28 cellular contexts compared by ENCODE assay signal in genomic region chr16:84477661-84478060, GRCh38.
"Had no signal": no experiment of that assay in that cellular context is flagged by ENCODE, and none has a peak within 500 bp of the region (broad histone marks: within the 10 kb centered on the region; RNA-seq: fewer than 3 reads in every experiment).

No MANE protein-coding gene starts in this region.

- H3K9me3 Mint-ChIP-seq: activated T-cell treated with anti-CD3 and anti-CD28 coated beads, Interleukin-2, amount 50 U/mL, for 24 hours; immature natural killer cell had no signal

- H3K4me1 Mint-ChIP-seq: immature natural killer cell had no signal

- H3K27me3 ChIP-seq: esophagus muscularis mucosa, foreskin keratinocyte, heart left ventricle, left lung, neutrophil, ovary had no signal

- DNase-seq: activated CD4-positive, alpha-beta T cell treated with anti-CD3 and anti-CD28 coated beads for 48 hours; activated CD4-positive, alpha-beta T cell treated with anti-CD3 and anti-CD28 coated beads, Interleukin-2, amount 50 U/mL, for 48 hours; activated gamma-delta T cell; activated naive CD4-positive, alpha-beta T cell treated with anti-CD3 and anti-CD28 coated beads, Interleukin-2, amount 10 ng/mL, durations not matched to agents 7 days and 5 days; central memory CD4-positive, alpha-beta T cell; effector CD4-positive, alpha-beta T cell; immature natural killer cell; left lung; lower lobe of right lung; mesendoderm; mucosa of descending colon; nephron progenitor cell; stimulated activated CD4-positive, alpha-beta T cell treated with anti-CD3 and anti-CD28 coated beads, Interleukin-12 subunit alpha, Interleukin-12 subunit beta, amount 100 ng/mL, for 4 hours; stimulated activated CD4-positive, alpha-beta T cell treated with anti-CD3 and anti-CD28 coated beads, Interleukin-4, amount 100 ng/mL, for 1 hour; stimulated activated naive CD8-positive, alpha-beta T cell treated with anti-CD3 and anti-CD28 coated beads, Interleukin-15, Interleukin-2, amounts not matched to agents 100 U/mL and 50 U/mL, for 24 hours; substantia nigra; T-helper 17 cell; T1000; WERI-Rb-1 had no signal

- H3K4me1 ChIP-seq: foreskin keratinocyte, heart left ventricle, left lung, lower lobe of right lung, prostate gland had no signal

- H3K4me3 Mint-ChIP-seq: activated naive CD4-positive, alpha-beta T cell treated with anti-CD3 and anti-CD28 coated beads, Interleukin-2, amount 10 ng/mL, durations not matched to agents 7 days and 5 days; activated T-cell treated with anti-CD3 and anti-CD28 coated beads, Interleukin-2, amount 50 U/mL, for 24 hours; dendritic cell treated with granulocyte-macrophage colony-stimulating factor and Interleukin-4, amounts not matched to agents 40 ng/mL and 50 ng/mL, for 4 days; immature natural killer cell; nephron progenitor cell; T-helper 17 cell had no signal

- H3K27ac ChIP-seq: esophagus muscularis mucosa, foreskin keratinocyte, heart left ventricle, left lung, lower lobe of right lung, neutrophil, ovary, prostate gland, WERI-Rb-1 had no signal

- H3K27ac Mint-ChIP-seq: activated naive CD4-positive, alpha-beta T cell treated with anti-CD3 and anti-CD28 coated beads, Interleukin-2, amount 10 ng/mL, durations not matched to agents 7 days and 5 days; activated T-cell treated with anti-CD3 and anti-CD28 coated beads, Interleukin-2, amount 50 U/mL, for 24 hours; dendritic cell treated with granulocyte-macrophage colony-stimulating factor and Interleukin-4, amounts not matched to agents 40 ng/mL and 50 ng/mL, for 4 days; immature natural killer cell; nephron progenitor cell; T-helper 17 cell had no signal

- ATAC-seq: activated CD4-positive, CD25-positive, alpha-beta regulatory T cell treated with anti-CD3 and anti-CD28 coated beads, Interleukin-2, amount 50 U/mL, for 24 hours; heart left ventricle; left lung; lower lobe of right lung; mucosa of descending colon; T-helper 17 cell had no signal

- H3K4me3 ChIP-seq: esophagus muscularis mucosa, heart left ventricle, left lung, lower lobe of right lung, mucosa of descending colon, ovary, prostate gland had no signal

- H3K27me3 Mint-ChIP-seq: activated naive CD4-positive, alpha-beta T cell treated with anti-CD3 and anti-CD28 coated beads, Interleukin-2, amount 10 ng/mL, durations not matched to agents 7 days and 5 days; activated T-cell treated with anti-CD3 and anti-CD28 coated beads, Interleukin-2, amount 50 U/mL, for 24 hours; dendritic cell treated with granulocyte-macrophage colony-stimulating factor and Interleukin-4, amounts not matched to agents 40 ng/mL and 50 ng/mL, for 4 days; T-helper 17 cell had no signal

- H3K9me3 ChIP-seq: esophagus muscularis mucosa, heart left ventricle, left lung, lower lobe of right lung, mucosa of descending colon, neutrophil, ovary, prostate gland had no signal

- H3K36me3 ChIP-seq: neutrophil, ovary, prostate gland, WERI-Rb-1 had no signal
